Comparison of ENCODE assay signal across 37 cellular contexts in the genomic region with DNA sequence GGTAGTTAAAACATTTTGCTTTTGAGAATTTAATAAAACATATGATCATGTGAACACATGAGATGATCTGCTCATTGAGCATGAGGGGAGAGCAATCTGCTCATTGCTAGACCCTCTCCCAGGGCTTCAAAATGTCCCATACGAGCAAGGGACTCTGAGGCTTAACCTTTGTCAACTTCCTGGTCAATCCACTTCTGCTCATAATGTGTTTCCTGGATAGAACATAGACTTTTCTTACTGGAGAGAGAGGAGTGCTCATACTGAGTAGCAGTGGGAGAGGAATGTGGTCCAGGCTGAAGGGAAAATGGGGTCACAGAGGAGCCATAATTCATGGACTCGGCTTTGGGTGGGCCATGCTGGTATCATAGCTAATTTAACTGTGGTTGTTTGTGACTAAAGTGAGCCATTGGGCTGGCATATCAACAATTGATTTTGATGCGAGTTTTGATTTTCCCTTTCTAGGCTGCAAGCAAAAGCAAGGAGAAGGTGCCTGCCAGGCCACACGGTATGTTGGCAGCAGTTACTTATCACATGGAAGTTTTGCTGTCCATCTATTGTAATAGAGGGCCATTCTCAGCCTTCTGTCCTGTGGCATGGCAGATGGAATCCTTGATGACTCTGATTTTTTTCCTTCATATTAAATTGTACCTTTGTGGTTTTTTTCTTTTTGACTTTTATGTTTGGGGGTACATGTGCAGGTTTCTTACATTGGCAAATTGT. TPM values are rescaled to one million over a fixed set of nuclear protein-coding genes. Genes with fewer than 3 reads are reported as not detected.
"Had no signal": no experiment of that assay in that cellular context is flagged by ENCODE, and none has a peak within 500 bp of the region (broad histone marks: within the 10 kb centered on the region; RNA-seq: fewer than 3 reads in every experiment).

No MANE protein-coding gene starts in this region.

- H3K4me1 ChIP-seq: ascending aorta had no signal

- H3K27ac Mint-ChIP-seq: activated CD4-positive, alpha-beta memory T cell treated with anti-CD3 and anti-CD28 coated beads, Interleukin-2, amount 10 ng/mL, durations not matched to agents 7 days and 5 days; activated CD4-positive, alpha-beta T cell treated with anti-CD3 and anti-CD28 coated beads for 36 hours; activated CD4-positive, alpha-beta T cell treated with anti-CD3 and anti-CD28 coated beads, Interleukin-2, amount 10 ng/mL, durations not matched to agents 7 days and 5 days; activated CD8-positive, alpha-beta memory T cell treated with anti-CD3 and anti-CD28 coated beads, Interleukin-2, amount 10 ng/mL, durations not matched to agents 7 days and 5 days; activated CD8-positive, alpha-beta T cell treated with anti-CD3 and anti-CD28 coated beads, Interleukin-2, amount 10 ng/mL, durations not matched to agents 7 days and 5 days; activated naive CD4-positive, alpha-beta T cell treated with anti-CD3 and anti-CD28 coated beads, Interleukin-2, amount 10 ng/mL, durations not matched to agents 7 days and 5 days; activated naive CD4-positive, alpha-beta T cell treated with anti-CD3 and anti-CD28 coated beads, Interleukin-2, amount 50 U/mL, for 24 hours; activated naive CD8-positive, alpha-beta T cell; activated naive CD8-positive, alpha-beta T cell treated with anti-CD3 and anti-CD28 coated beads, Interleukin-2, amount 10 ng/mL, durations not matched to agents 7 days and 5 days; activated naive CD8-positive, alpha-beta T cell treated with anti-CD3 and anti-CD28 coated beads, Interleukin-2, amount 50 U/mL, for 24 hours; activated T-cell treated with anti-CD3 and anti-CD28 coated beads, Interleukin-2, amount 50 U/mL, for 24 hours; activated T-helper 2 cell treated with anti-CD3 and anti-CD28 coated beads, Interferon-gamma antibody, Interleukin-2, Interleukin-4, amounts not matched to agents 10 μg/mL and 5 μg/mL and 100 μg/mL, durations not matched to agents 14 hours and 24 hours and 36 hours; brain; T-helper 1 cell treated with Interleukin-12 subunit alpha and Interleukin-12 subunit beta and Interleukin-4 antibody, amounts not matched to agents 30 μg/mL and 1 μg/mL, for 36 hours; T-helper 2 cell treated with Interferon-gamma antibody and Interleukin-4, amounts not matched to agents 5 μg/mL and 100 μg/mL, for 36 hours; WTC11 had no signal

- H3K27me3 ChIP-seq: ascending aorta, cardiac muscle cell had no signal

- H3K9me3 ChIP-seq: ascending aorta had no signal

- H3K4me3 ChIP-seq: ascending aorta, cardiac muscle cell had no signal

- H3K4me1 Mint-ChIP-seq: activated CD4-positive, alpha-beta memory T cell treated with anti-CD3 and anti-CD28 coated beads, Interleukin-2, amount 10 ng/mL, durations not matched to agents 7 days and 5 days; activated CD4-positive, alpha-beta T cell treated with anti-CD3 and anti-CD28 coated beads for 36 hours; activated CD4-positive, alpha-beta T cell treated with anti-CD3 and anti-CD28 coated beads, Interleukin-2, amount 10 ng/mL, durations not matched to agents 7 days and 5 days; activated CD8-positive, alpha-beta memory T cell treated with anti-CD3 and anti-CD28 coated beads, Interleukin-2, amount 10 ng/mL, durations not matched to agents 7 days and 5 days; activated naive CD4-positive, alpha-beta T cell treated with anti-CD3 and anti-CD28 coated beads, Interleukin-2, amount 10 ng/mL, durations not matched to agents 7 days and 5 days; activated naive CD4-positive, alpha-beta T cell treated with anti-CD3 and anti-CD28 coated beads, Interleukin-2, amount 50 U/mL, for 24 hours; activated naive CD8-positive, alpha-beta T cell treated with anti-CD3 and anti-CD28 coated beads, Interleukin-2, amount 50 U/mL, for 24 hours; central memory CD8-positive, alpha-beta T cell; WTC11 had no signal

- H3K4me3 Mint-ChIP-seq: activated CD4-positive, alpha-beta memory T cell treated with anti-CD3 and anti-CD28 coated beads, Interleukin-2, amount 10 ng/mL, durations not matched to agents 7 days and 5 days; activated CD4-positive, alpha-beta T cell treated with anti-CD3 and anti-CD28 coated beads for 36 hours; activated CD4-positive, alpha-beta T cell treated with anti-CD3 and anti-CD28 coated beads, Interleukin-2, amount 10 ng/mL, durations not matched to agents 7 days and 5 days; activated CD8-positive, alpha-beta memory T cell treated with anti-CD3 and anti-CD28 coated beads, Interleukin-2, amount 10 ng/mL, durations not matched to agents 7 days and 5 days; activated CD8-positive, alpha-beta T cell treated with anti-CD3 and anti-CD28 coated beads, Interleukin-2, amount 10 ng/mL, durations not matched to agents 7 days and 5 days; activated naive CD4-positive, alpha-beta T cell treated with anti-CD3 and anti-CD28 coated beads, Interleukin-2, amount 10 ng/mL, durations not matched to agents 7 days and 5 days; activated naive CD4-positive, alpha-beta T cell treated with anti-CD3 and anti-CD28 coated beads, Interleukin-2, amount 50 U/mL, for 24 hours; activated naive CD8-positive, alpha-beta T cell; activated naive CD8-positive, alpha-beta T cell treated with anti-CD3 and anti-CD28 coated beads, Interleukin-2, amount 10 ng/mL, durations not matched to agents 7 days and 5 days; activated naive CD8-positive, alpha-beta T cell treated with anti-CD3 and anti-CD28 coated beads, Interleukin-2, amount 50 U/mL, for 24 hours; activated T-cell treated with anti-CD3 and anti-CD28 coated beads, Interleukin-2, amount 50 U/mL, for 24 hours; brain; central memory CD8-positive, alpha-beta T cell; T-helper 1 cell treated with Interleukin-12 subunit alpha and Interleukin-12 subunit beta and Interleukin-4 antibody, amounts not matched to agents 30 μg/mL and 1 μg/mL, for 36 hours; T-helper 2 cell treated with Interferon-gamma antibody and Interleukin-4, amounts not matched to agents 5 μg/mL and 100 μg/mL, for 36 hours; WTC11 had no signal

- H3K27ac ChIP-seq: ascending aorta, cardiac muscle cell, WERI-Rb-1 had no signal

- H3K36me3 Mint-ChIP-seq: activated CD8-positive, alpha-beta memory T cell treated with anti-CD3 and anti-CD28 coated beads, Interleukin-2, amount 10 ng/mL, durations not matched to agents 7 days and 5 days; activated naive CD4-positive, alpha-beta T cell treated with anti-CD3 and anti-CD28 coated beads, Interleukin-2, amount 10 ng/mL, durations not matched to agents 7 days and 5 days; activated naive CD4-positive, alpha-beta T cell treated with anti-CD3 and anti-CD28 coated beads, Interleukin-2, amount 50 U/mL, for 24 hours; activated naive CD8-positive, alpha-beta T cell; activated naive CD8-positive, alpha-beta T cell treated with anti-CD3 and anti-CD28 coated beads, Interleukin-2, amount 10 ng/mL, durations not matched to agents 7 days and 5 days; brain; WTC11 had no signal

- DNase-seq: activated CD4-positive, alpha-beta memory T cell treated with anti-CD3 and anti-CD28 coated beads, Interleukin-2, amount 10 ng/mL, durations not matched to agents 7 days and 5 days; activated CD4-positive, alpha-beta T cell treated with anti-CD3 and anti-CD28 coated beads for 1 hour; activated CD4-positive, alpha-beta T cell treated with anti-CD3 and anti-CD28 coated beads for 36 hours; activated CD4-positive, alpha-beta T cell treated with anti-CD3 and anti-CD28 coated beads for 48 hours; activated CD4-positive, alpha-beta T cell treated with anti-CD3 and anti-CD28 coated beads, Interleukin-2, amount 10 ng/mL, durations not matched to agents 7 days and 5 days; activated CD4-positive, alpha-beta T cell treated with anti-CD3 and anti-CD28 coated beads, Interleukin-2, amount 50 U/mL, for 48 hours; activated CD4-positive, CD25-positive, alpha-beta regulatory T cell; activated CD8-positive, alpha-beta memory T cell treated with anti-CD3 and anti-CD28 coated beads for 24 hours; activated CD8-positive, alpha-beta memory T cell treated with anti-CD3 and anti-CD28 coated beads, Interleukin-2, amount 10 ng/mL, durations not matched to agents 7 days and 5 days; activated CD8-positive, alpha-beta memory T cell treated with anti-CD3 and anti-CD28 coated beads, Interleukin-2, amount 50 U/mL, for 48 hours; activated CD8-positive, alpha-beta T cell treated with anti-CD3 and anti-CD28 coated beads, Interleukin-2, amount 10 ng/mL, durations not matched to agents 7 days and 5 days; activated effector memory CD4-positive, alpha-beta T cell treated with Interleukin-2 at 50 U/mL for 16 hours; activated gamma-delta T cell; activated naive CD4-positive, alpha-beta T cell treated with anti-CD3 and anti-CD28 coated beads, Interleukin-2, amount 10 ng/mL, durations not matched to agents 7 days and 5 days; activated naive CD4-positive, alpha-beta T cell treated with Interleukin-2 at 50 U/mL for 16 hours; activated naive CD8-positive, alpha-beta T cell treated with anti-CD3 and anti-CD28 coated beads, Interleukin-2, amount 10 ng/mL, durations not matched to agents 7 days and 5 days; activated naive CD8-positive, alpha-beta T cell treated with anti-CD3 and anti-CD28 coated beads, Interleukin-2, amount 50 U/mL, for 24 hours; activated T-cell treated with anti-CD3 and anti-CD28 coated beads, Interleukin-2, amount 50 U/mL, for 24 hours; activated T-cell treated with anti-CD3 and anti-CD28 coated beads, Interleukin-2, amount 50 U/mL, for 48 hours; amygdala; anterior cingulate cortex; T-helper 1 cell; T-helper 2 cell; T-helper 9 cell; WERI-Rb-1 had no signal

- H3K36me3 ChIP-seq: ascending aorta, cardiac muscle cell, WERI-Rb-1 had no signal

- H3K9me3 Mint-ChIP-seq: activated CD4-positive, alpha-beta memory T cell treated with anti-CD3 and anti-CD28 coated beads, Interleukin-2, amount 10 ng/mL, durations not matched to agents 7 days and 5 days; activated CD4-positive, alpha-beta T cell treated with anti-CD3 and anti-CD28 coated beads, Interleukin-2, amount 10 ng/mL, durations not matched to agents 7 days and 5 days; activated naive CD4-positive, alpha-beta T cell treated with anti-CD3 and anti-CD28 coated beads, Interleukin-2, amount 10 ng/mL, durations not matched to agents 7 days and 5 days; activated naive CD4-positive, alpha-beta T cell treated with anti-CD3 and anti-CD28 coated beads, Interleukin-2, amount 50 U/mL, for 24 hours; activated naive CD8-positive, alpha-beta T cell treated with anti-CD3 and anti-CD28 coated beads, Interleukin-2, amount 50 U/mL, for 24 hours; activated T-cell treated with anti-CD3 and anti-CD28 coated beads, Interleukin-2, amount 50 U/mL, for 24 hours; activated T-helper 2 cell treated with anti-CD3 and anti-CD28 coated beads, Interferon-gamma antibody, Interleukin-2, Interleukin-4, amounts not matched to agents 10 μg/mL and 5 μg/mL and 100 μg/mL, durations not matched to agents 14 hours and 24 hours and 36 hours; central memory CD8-positive, alpha-beta T cell; T-helper 1 cell treated with Interleukin-12 subunit alpha and Interleukin-12 subunit beta and Interleukin-4 antibody, amounts not matched to agents 30 μg/mL and 1 μg/mL, for 36 hours; T-helper 2 cell treated with Interferon-gamma antibody and Interleukin-4, amounts not matched to agents 5 μg/mL and 100 μg/mL, for 36 hours had no signal

- ATAC-seq: activated CD4-positive, alpha-beta T cell treated with anti-CD3 and anti-CD28 coated beads for 36 hours; activated CD4-positive, CD25-positive, alpha-beta regulatory T cell treated with anti-CD3 and anti-CD28 coated beads, Interleukin-2, amount 50 U/mL, for 24 hours; activated CD8-positive, alpha-beta memory T cell treated with anti-CD3 and anti-CD28 coated beads, Interleukin-2, amount 10 ng/mL, durations not matched to agents 7 days and 5 days; activated CD8-positive, alpha-beta T cell treated with anti-CD3 and anti-CD28 coated beads, Interleukin-2, amount 10 ng/mL, durations not matched to agents 7 days and 5 days; activated naive CD8-positive, alpha-beta T cell treated with anti-CD3 and anti-CD28 coated beads, Interleukin-2, amount 50 U/mL, for 24 hours; WTC11 had no signal

RNA-seq across cellular contexts. Expression of a gene that starts 20.8 kb away (rescaled TPM):
- total RNA-seq: activated CD4-positive, alpha-beta memory T cell treated with anti-CD3 and anti-CD28 coated beads, Interleukin-2, amount 10 ng/mL, durations not matched to agents 7 days and 5 days; activated CD4-positive, alpha-beta T cell treated with anti-CD3 and anti-CD28 coated beads for 36 hours; activated CD4-positive, alpha-beta T cell treated with anti-CD3 and anti-CD28 coated beads, Interleukin-2, amount 10 ng/mL, durations not matched to agents 7 days and 5 days; activated CD8-positive, alpha-beta memory T cell treated with anti-CD3 and anti-CD28 coated beads, Interleukin-2, amount 10 ng/mL, durations not matched to agents 7 days and 5 days; activated CD8-positive, alpha-beta T cell treated with anti-CD3 and anti-CD28 coated beads, Interleukin-2, amount 10 ng/mL, durations not matched to agents 7 days and 5 days; activated naive CD8-positive, alpha-beta T cell treated with anti-CD3 and anti-CD28 coated beads, Interleukin-2, amount 10 ng/mL, durations not matched to agents 7 days and 5 days; activated T-helper 2 cell treated with anti-CD3 and anti-CD28 coated beads, Interferon-gamma antibody, Interleukin-2, Interleukin-4, amounts not matched to agents 10 μg/mL and 5 μg/mL and 100 μg/mL, durations not matched to agents 14 hours and 24 hours and 36 hours; ascending aorta; cardiac muscle cell; chondrocyte; WTC11 had no signal
